In genomic region chr16:57639172-57639571, GRCh38 we compare ENCODE assay signal across 8 cellular contexts. TPM values are rescaled to one million over a fixed set of nuclear protein-coding genes. Genes with fewer than 3 reads are reported as not detected.
DNase-seq lines count a peak whose midpoint lies in the region; ATAC-seq and TF ChIP-seq lines count a peak whose summit lies in the region.

No MANE protein-coding gene starts in this region.

- no peak overlapping the region for H3K4ac ChIP-seq in mesendoderm (ENCODE audit: low read depth, low read length)

- H3K4me2 ChIP-seq in BLaER1 treated with 17β-estradiol and CSF1 and Interleukin-3, amounts not matched to agents 10 nM and 100 nM, result peak overlapping the region; percentile 46 to 94 (median 81)
- no peak overlapping the region for H3K4me2 ChIP-seq in mesendoderm (ENCODE audit: low read length)

- no peaks in the 10 kb centered on the region for H3K27me3 ChIP-seq in BLaER1 treated with 17β-estradiol and CSF1 and Interleukin-3, amounts not matched to agents 10 nM and 100 nM
- no peaks in the 10 kb centered on the region for H3K27me3 ChIP-seq in mesendoderm (ENCODE audit: insufficient read depth, low read length, poor library complexity)

- no peaks in the 10 kb centered on the region for H3K9me3 ChIP-seq in BLaER1 treated with 17β-estradiol and CSF1 and Interleukin-3, amounts not matched to agents 10 nM and 100 nM (replicated peaks in 1 of 11)

- H3K23ac ChIP-seq in mesendoderm (ENCODE audit: low read length), result no peak overlapping the region

- H3K79me1 ChIP-seq in mesendoderm (ENCODE audit: low read length), result no peaks in the 10 kb centered on the region

- no peak overlapping the region for H2BK120ac ChIP-seq in mesendoderm (ENCODE audit: low read depth, low read length)

- peak overlapping the region; percentile 44 for H3K27ac Mint-ChIP-seq in central memory CD8-positive, alpha-beta T cell (ENCODE audit: low read depth)
- no peak overlapping the region for H3K27ac Mint-ChIP-seq in chondrocyte (ENCODE audit: unreplicated experiment)

- H3K4me3 Mint-ChIP-seq in central memory CD8-positive, alpha-beta T cell, result no peak overlapping the region
- H3K4me3 Mint-ChIP-seq in chondrocyte (ENCODE audit: unreplicated experiment), result no peak overlapping the region

- H4K5ac ChIP-seq in mesendoderm (ENCODE audit: low read length), result no peak overlapping the region

- H2AK5ac ChIP-seq in mesendoderm (ENCODE audit: low read length), result no peak overlapping the region

- no peak overlapping the region for H2BK15ac ChIP-seq in mesendoderm (replicated peaks; ENCODE audit: low read depth)

- no peak overlapping the region for H4K8ac ChIP-seq in mesendoderm (ENCODE audit: low read depth, low read length)

- H3K18ac ChIP-seq in mesendoderm (ENCODE audit: low read length), result no peak overlapping the region

- no peaks in the 10 kb centered on the region for H3K9me3 Mint-ChIP-seq in central memory CD8-positive, alpha-beta T cell
- no peaks in the 10 kb centered on the region for H3K9me3 Mint-ChIP-seq in chondrocyte (ENCODE audit: low read depth)

- 0 out of 22 replicates have a peak, but pooled peaks cover 0 to under 1% (median 0%) of the 10 kb centered on the region in 11 experiments for H3K36me3 ChIP-seq in BLaER1 treated with 17β-estradiol and CSF1 and Interleukin-3, amounts not matched to agents 10 nM and 100 nM
- H3K36me3 ChIP-seq in mesendoderm (ENCODE audit: control insufficient read depth, insufficient read depth, low read length), result no peaks in the 10 kb centered on the region

- no peaks in the 10 kb centered on the region; a peak in 1 of 22 replicates for H4K20me1 ChIP-seq in BLaER1 treated with 17β-estradiol and CSF1 and Interleukin-3, amounts not matched to agents 10 nM and 100 nM

- H3K79me2 ChIP-seq in mesendoderm (ENCODE audit: control insufficient read depth, insufficient read depth, low read length), result no peaks in the 10 kb centered on the region

- no peak overlapping the region for H3K56ac ChIP-seq in mesendoderm (ENCODE audit: low read length)

- TF ChIP-seq POLR2A in erythroblast (IDR thresholded peaks at IDR 0.05; ENCODE audit: low read length), result no peak

- peaks cover 9% of the 10 kb centered on the region for H3K36me3 Mint-ChIP-seq in central memory CD8-positive, alpha-beta T cell (ENCODE audit: insufficient read depth)
- H3K36me3 Mint-ChIP-seq in chondrocyte (ENCODE audit: low read depth), result peaks cover 4% of the 10 kb centered on the region

- peaks cover 34% of the 10 kb centered on the region for H3K4me1 Mint-ChIP-seq in central memory CD8-positive, alpha-beta T cell
- H3K4me1 Mint-ChIP-seq in chondrocyte (ENCODE audit: low read depth), result peaks cover 34% of the 10 kb centered on the region

- no peak overlapping the region for H2BK5ac ChIP-seq in mesendoderm (ENCODE audit: low read length)

- H3K4me1 ChIP-seq in BLaER1 treated with 17β-estradiol and CSF1 and Interleukin-3, amounts not matched to agents 10 nM and 100 nM, result peaks cover 89 to 100% (median 99%) of the 10 kb centered on the region in 10 experiments
- H3K4me1 ChIP-seq in mesendoderm (ENCODE audit: control insufficient read depth, low read depth, low read length), result no peaks in the 10 kb centered on the region

- TF ChIP-seq CTCF in chondrocyte (IDR thresholded peaks at IDR 0.05), result no peak

- peak overlapping the region in 1 of 10 experiments; percentile 22; a peak in 2 of 20 replicates for H3K4me3 ChIP-seq in BLaER1 treated with 17β-estradiol and CSF1 and Interleukin-3, amounts not matched to agents 10 nM and 100 nM
- H3K4me3 ChIP-seq in mesendoderm (ENCODE audit: low read length), result no peak overlapping the region

- DNase-seq in NCI-H1417 treated with DMSO at 0.1 percent for 48 hours (lab: John Stamatoyannopoulos, UW) (peak; percentile 24), mesendoderm (peak; percentile 89), erythroblast (lab: John Stamatoyannopoulos, UW) (no peak), chondrocyte (ENCODE audit: low spot score) (no peak)
- DNase-seq in central memory CD8-positive, alpha-beta T cell (ENCODE audit: low spot score in 2 of 2), result no peak
- no peak for DNase-seq in stimulated activated CD8-positive, alpha-beta memory T cell treated with anti-CD3 and anti-CD28 coated beads, Interleukin-4, amount 100 ng/mL, for 48 hours

- no peaks in the 10 kb centered on the region for H3K27me3 Mint-ChIP-seq in central memory CD8-positive, alpha-beta T cell
- no peaks in the 10 kb centered on the region for H3K27me3 Mint-ChIP-seq in chondrocyte (ENCODE audit: low read depth)

- peak overlapping the region in 7 of 11 experiments; percentile 8 to 83 (median 22); a peak in 11 of 22 replicates for H3K9ac ChIP-seq in BLaER1 treated with 17β-estradiol and CSF1 and Interleukin-3, amounts not matched to agents 10 nM and 100 nM
- H3K9ac ChIP-seq in mesendoderm (ENCODE audit: low read length), result no peak overlapping the region

- peak; percentile 46 for ATAC-seq in central memory CD8-positive, alpha-beta T cell (replicated peaks; ENCODE audit: extremely low read depth, poor library complexity, severe bottlenecking)
- ATAC-seq in GM21786 (IDR thresholded peaks at IDR 0.05; ENCODE audit: unreplicated experiment), result no peak

- no CpG with 5 or more reads among the region's 14 CpGs for WGBS in mesendoderm (ENCODE audit: extremely low coverage, insufficient coverage, low lambda C conversion rate)

- peak overlapping the region in 4 of 11 experiments; percentile 28 to 61 (median 40); a peak in 5 of 22 replicates for H3K27ac ChIP-seq in BLaER1 treated with 17β-estradiol and CSF1 and Interleukin-3, amounts not matched to agents 10 nM and 100 nM
- H3K27ac ChIP-seq in mesendoderm (ENCODE audit: low read depth, low read length), result no peak overlapping the region

RNA-seq across cellular contexts. Expression of gene ADGRG1, which starts 10.7 kb away (rescaled TPM):
- 1.3 TPM for polyA plus RNA-seq in mesendoderm (2013, experiment 1 of 2)
- polyA plus RNA-seq in mesendoderm (2013, experiment 2 of 2), result 1.1 TPM
- total RNA-seq in chondrocyte, result 16.8 to 57.8 TPM (median 56.3 TPM) in 3 replicates

RNA-seq across cellular contexts. Expression of gene ADGRG3, which starts 28.9 kb away (rescaled TPM):
- 0.06 TPM for polyA plus RNA-seq in mesendoderm (2013, experiment 1 of 2)
- polyA plus RNA-seq in mesendoderm (2013, experiment 2 of 2), result 0.10 TPM
- total RNA-seq in chondrocyte, result not detected in 3 replicates

RNA-seq across cellular contexts. Expression of gene DRC7, which starts 55.4 kb away (rescaled TPM):
- polyA plus RNA-seq in mesendoderm (2013, experiment 1 of 2), result 0.06 TPM
- polyA plus RNA-seq in mesendoderm (2013, experiment 2 of 2), result not detected
- total RNA-seq in chondrocyte, result not detected in 3 replicates

Comparison
In these comparisons a context has a peak if more than half of its experiments do, and no peak if none do; other contexts are left out.
1. DNase-seq: peak in NCI-H1417 treated with DMSO at 0.1 percent for 48 hours (single experiment) and mesendoderm (single experiment); none in central memory CD8-positive, alpha-beta T cell (0 of 2), erythroblast (0 of 2), chondrocyte (single experiment) and stimulated activated CD8-positive, alpha-beta memory T cell treated with anti-CD3 and anti-CD28 coated beads, Interleukin-4, amount 100 ng/mL, for 48 hours (single experiment).